In the genomic region with DNA sequence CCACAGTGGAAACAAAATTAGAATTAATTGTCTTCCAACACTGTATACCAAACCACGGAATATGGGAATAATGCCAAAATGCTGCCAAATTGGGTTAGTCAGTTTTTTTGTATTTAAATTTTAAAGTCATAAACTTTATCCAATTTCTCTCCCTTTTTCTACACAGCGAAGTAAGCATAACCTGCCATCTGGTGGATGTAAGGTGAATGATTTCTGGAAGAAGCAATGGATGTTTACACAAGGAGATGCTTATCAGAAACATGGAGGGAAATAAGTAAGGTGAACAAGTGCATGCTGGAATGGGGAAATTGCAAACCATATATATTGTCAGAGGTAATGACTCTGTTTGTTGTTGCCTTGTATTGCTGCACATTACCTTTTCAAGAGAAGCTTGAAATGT, we compare ENCODE assay signal across 10 cellular contexts.
DNase-seq lines count a peak whose midpoint lies in the region; ATAC-seq, FAIRE-seq and TF ChIP-seq lines count a peak whose summit lies in the region.
"Had no signal": no experiment of that assay in that cellular context is flagged by ENCODE, and none has a peak within 500 bp of the region (broad histone marks: within the 10 kb centered on the region; RNA-seq: fewer than 3 reads in every experiment).

No MANE protein-coding gene starts in this region.

- no TSS peak for BruUV-seq in K562 (replicated peaks; lab: Mats Ljungman, UMichigan)

- no peaks in the 10 kb centered on the region for H3K4me1 Mint-ChIP-seq in osteocyte (ENCODE audit: unreplicated experiment)
- H3K4me1 Mint-ChIP-seq in effector memory CD8-positive, alpha-beta T cell (ENCODE audit: low read depth in 2 of 2), result no peaks in the 10 kb centered on the region
- H3K4me1 Mint-ChIP-seq: activated naive CD4-positive, alpha-beta T cell treated with anti-CD3 and anti-CD28 coated beads, Interleukin-2, amount 50 U/mL, for 24 hours had no signal

- no peak overlapping the region for H3K27ac Mint-ChIP-seq in osteocyte (ENCODE audit: unreplicated experiment)
- no peak overlapping the region for H3K27ac Mint-ChIP-seq in effector memory CD8-positive, alpha-beta T cell
- H3K27ac Mint-ChIP-seq: activated naive CD4-positive, alpha-beta T cell treated with anti-CD3 and anti-CD28 coated beads, Interleukin-2, amount 50 U/mL, for 24 hours had no signal

- H3K9ac ChIP-seq in K562 (ENCODE audit: insufficient read depth in 1 of 2, low read depth in 2 of 2, low read length in 2 of 2), result no peak overlapping the region
- H3K9ac ChIP-seq: parathyroid adenoma had no signal

- H3K4me2 ChIP-seq in K562 (ENCODE audit: insufficient read depth, low read length), result no peak overlapping the region

- TF ChIP-seq RAD21 in K562 (CRISPR knock-in tag; conservative IDR thresholded peaks at IDR 0.05 in 1 of 2, IDR thresholded peaks at IDR 0.05 in 1 of 2), result no peak

- POLR2A ChIA-PET in K562 (lab: Yijun Ruan, JAX), result no interaction called here

- H3K27me3 ChIP-seq in K562 (ENCODE audit: control insufficient read depth in 2 of 2, insufficient read depth in 2 of 2, low read length in 2 of 2), result no peaks in the 10 kb centered on the region

- no peaks in the 10 kb centered on the region for H3K36me3 ChIP-seq in K562 (ENCODE audit: control insufficient read depth, insufficient read depth, low read length)

- no peaks in the 10 kb centered on the region for H3K79me2 ChIP-seq in K562 (ENCODE audit: control insufficient read depth, insufficient read depth, low read length)
- H3K79me2 ChIP-seq: parathyroid adenoma had no signal

- DNase-seq in NCI-H510A treated with DMSO at 0.1 percent for 48 hours (lab: John Stamatoyannopoulos, UW) (peak; percentile 9), NCI-H510A (lab: John Stamatoyannopoulos, UW) (no peak), NB4 (ENCODE audit: low read depth) (peak; percentile 34), K562 (ENCODE audit: extremely low read depth in 1 of 4, low spot score in 3 of 4) (peak in 3 of 4 experiments; percentile 1 to 10 (median 9)), osteocyte (ENCODE audit: extremely low spot score, unreplicated experiment) (no peak), GM19238 (ENCODE audit: insufficient read length, low spot score) (no peak)
- no peak for DNase-seq in stimulated activated naive CD4-positive, alpha-beta T cell treated with Interleukin-2 at 50 U/mL for 16 hours (lab: John Stamatoyannopoulos, UW)
- DNase-seq in effector memory CD8-positive, alpha-beta T cell, result no peak

- FAIRE-seq in K562 (lab: Jason Lieb, UNC), result no peak

- no peaks in the 10 kb centered on the region; the same call in 1 of the 2 replicates for H3K9me3 ChIP-seq in K562 (replicated peaks; ENCODE audit: control insufficient read depth, insufficient read depth, low read depth, low read length)

- no peak overlapping the region for H2AFZ ChIP-seq in K562 (ENCODE audit: low read depth, low read length)
- H2AFZ ChIP-seq: parathyroid adenoma had no signal

- intact Hi-C loops in K562 (cut with micrococcal nuclease), result no loop called here

- H3K4me3 ChIP-seq in NB4 (ENCODE audit: low read depth, low read length), result no peak overlapping the region
- H3K4me3 ChIP-seq in K562, result no peak overlapping the region

- CTCF ChIA-PET in K562 (lab: Yijun Ruan, JAX; ENCODE audit: low intra/inter-chr PET ratio), result no interaction called here

- ATAC-seq in K562, result no peak
- no peak for ATAC-seq in effector memory CD8-positive, alpha-beta T cell (replicated peaks)

- no peaks in the 10 kb centered on the region for H3K9me3 Mint-ChIP-seq in osteocyte (ENCODE audit: unreplicated experiment)
- H3K9me3 Mint-ChIP-seq in effector memory CD8-positive, alpha-beta T cell, result peaks cover 2 to 20% of the 10 kb centered on the region in 2 donors
- H3K9me3 Mint-ChIP-seq: activated naive CD4-positive, alpha-beta T cell treated with anti-CD3 and anti-CD28 coated beads, Interleukin-2, amount 50 U/mL, for 24 hours had no signal

- peaks cover 4% of the 10 kb centered on the region for H3K27me3 Mint-ChIP-seq in osteocyte (ENCODE audit: unreplicated experiment)
- H3K27me3 Mint-ChIP-seq in effector memory CD8-positive, alpha-beta T cell, result no peaks in the 10 kb centered on the region
- H3K27me3 Mint-ChIP-seq: activated naive CD4-positive, alpha-beta T cell treated with anti-CD3 and anti-CD28 coated beads, Interleukin-2, amount 50 U/mL, for 24 hours had no signal

- TF ChIP-seq EP300 in K562 (IDR thresholded peaks at IDR 0.05; ENCODE audit: low read length), result no peak

- no peak for TF ChIP-seq POLR2A in NB4 (IDR thresholded peaks at IDR 0.05; ENCODE audit: extremely low read depth, insufficient read length)
- no peak for TF ChIP-seq POLR2A in K562 (conservative IDR thresholded peaks at IDR 0.05)

- no peaks in the 10 kb centered on the region for H3K36me3 Mint-ChIP-seq in osteocyte (ENCODE audit: unreplicated experiment)
- peaks cover 2% of the 10 kb centered on the region for H3K36me3 Mint-ChIP-seq in effector memory CD8-positive, alpha-beta T cell (ENCODE audit: insufficient read depth)
- H3K36me3 Mint-ChIP-seq: activated naive CD4-positive, alpha-beta T cell treated with anti-CD3 and anti-CD28 coated beads, Interleukin-2, amount 50 U/mL, for 24 hours had no signal

- no peaks in the 10 kb centered on the region for H3K9me1 ChIP-seq in K562 (ENCODE audit: control insufficient read depth, insufficient read depth, low read length)

- TF ChIP-seq CTCF in NB4 (IDR thresholded peaks at IDR 0.05; ENCODE audit: low read depth, low read length), result peak; percentile 23
- no peak for TF ChIP-seq CTCF in K562 (IDR thresholded peaks at IDR 0.05 in 2 of 3, conservative IDR thresholded peaks at IDR 0.05 in 1 of 3; ENCODE audit: insufficient read depth in 2 of 3, low read depth in 1 of 3, low read length in 3 of 3)
- peak; percentile 59 for TF ChIP-seq CTCF in osteocyte (IDR thresholded peaks at IDR 0.05)

- H3K4me1 ChIP-seq in K562 (replicated peaks in 1 of 2; ENCODE audit: control insufficient read depth in 2 of 2, insufficient read depth in 2 of 2, low read length in 2 of 2), result no peaks in the 10 kb centered on the region
- H3K4me1 ChIP-seq: parathyroid adenoma had no signal

- H3K27ac ChIP-seq in K562 (ENCODE audit: extremely low read depth, low read depth, low read length), result no peak overlapping the region
- H3K27ac ChIP-seq: parathyroid adenoma had no signal

- in situ Hi-C loops in K562 (cut with MboI), result no loop called here

- no peaks in the 10 kb centered on the region for H4K20me1 ChIP-seq in K562 (replicated peaks; ENCODE audit: control insufficient read depth, insufficient read depth, low read length)

- no peak overlapping the region for H3K4me3 Mint-ChIP-seq in osteocyte (ENCODE audit: unreplicated experiment)
- H3K4me3 Mint-ChIP-seq in effector memory CD8-positive, alpha-beta T cell, result no peak overlapping the region
- H3K4me3 Mint-ChIP-seq: activated naive CD4-positive, alpha-beta T cell treated with anti-CD3 and anti-CD28 coated beads, Interleukin-2, amount 50 U/mL, for 24 hours had no signal

- WGBS in K562 (ENCODE audit: insufficient coverage, low coverage, missing lambda C conversion rate), result 5% methylated on average over 2 of the region's 2 CpGs

TF ChIP-seq in K562, 482 proteins besides CTCF, POLR2A, EP300 and RAD21:
- TF ChIP-seq NFIC (IDR thresholded peaks at IDR 0.05), result no peak
- TF ChIP-seq, protein P1, sequence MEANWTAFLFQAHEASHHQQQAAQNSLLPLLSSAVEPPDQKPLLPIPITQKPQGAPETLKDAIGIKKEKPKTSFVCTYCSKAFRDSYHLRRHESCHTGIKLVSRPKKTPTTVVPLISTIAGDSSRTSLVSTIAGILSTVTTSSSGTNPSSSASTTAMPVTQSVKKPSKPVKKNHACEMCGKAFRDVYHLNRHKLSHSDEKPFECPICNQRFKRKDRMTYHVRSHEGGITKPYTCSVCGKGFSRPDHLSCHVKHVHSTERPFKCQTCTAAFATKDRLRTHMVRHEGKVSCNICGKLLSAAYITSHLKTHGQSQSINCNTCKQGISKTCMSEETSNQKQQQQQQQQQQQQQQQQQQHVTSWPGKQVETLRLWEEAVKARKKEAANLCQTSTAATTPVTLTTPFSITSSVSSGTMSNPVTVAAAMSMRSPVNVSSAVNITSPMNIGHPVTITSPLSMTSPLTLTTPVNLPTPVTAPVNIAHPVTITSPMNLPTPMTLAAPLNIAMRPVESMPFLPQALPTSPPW (CRISPR knock-in tag; IDR thresholded peaks at IDR 0.05), result no peak
- 0 out of 2 replicates have a peak, but pooled peaks have one; percentile 35 for TF ChIP-seq FOXA1 (IDR thresholded peaks at IDR 0.05; ENCODE audit: borderline replicate concordance)
- no peak for TF ChIP-seq ZNF696 (CRISPR knock-in tag; conservative IDR thresholded peaks at IDR 0.05)
- TF ChIP-seq, protein P2, sequence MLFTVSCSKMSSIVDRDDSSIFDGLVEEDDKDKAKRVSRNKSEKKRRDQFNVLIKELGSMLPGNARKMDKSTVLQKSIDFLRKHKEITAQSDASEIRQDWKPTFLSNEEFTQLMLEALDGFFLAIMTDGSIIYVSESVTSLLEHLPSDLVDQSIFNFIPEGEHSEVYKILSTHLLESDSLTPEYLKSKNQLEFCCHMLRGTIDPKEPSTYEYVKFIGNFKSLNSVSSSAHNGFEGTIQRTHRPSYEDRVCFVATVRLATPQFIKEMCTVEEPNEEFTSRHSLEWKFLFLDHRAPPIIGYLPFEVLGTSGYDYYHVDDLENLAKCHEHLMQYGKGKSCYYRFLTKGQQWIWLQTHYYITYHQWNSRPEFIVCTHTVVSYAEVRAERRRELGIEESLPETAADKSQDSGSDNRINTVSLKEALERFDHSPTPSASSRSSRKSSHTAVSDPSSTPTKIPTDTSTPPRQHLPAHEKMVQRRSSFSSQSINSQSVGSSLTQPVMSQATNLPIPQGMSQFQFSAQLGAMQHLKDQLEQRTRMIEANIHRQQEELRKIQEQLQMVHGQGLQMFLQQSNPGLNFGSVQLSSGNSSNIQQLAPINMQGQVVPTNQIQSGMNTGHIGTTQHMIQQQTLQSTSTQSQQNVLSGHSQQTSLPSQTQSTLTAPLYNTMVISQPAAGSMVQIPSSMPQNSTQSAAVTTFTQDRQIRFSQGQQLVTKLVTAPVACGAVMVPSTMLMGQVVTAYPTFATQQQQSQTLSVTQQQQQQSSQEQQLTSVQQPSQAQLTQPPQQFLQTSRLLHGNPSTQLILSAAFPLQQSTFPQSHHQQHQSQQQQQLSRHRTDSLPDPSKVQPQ (CRISPR knock-in tag; IDR thresholded peaks at IDR 0.05; ENCODE audit: borderline replicate concordance), result no peak
- no peak for TF ChIP-seq FOS (IDR thresholded peaks at IDR 0.05; ENCODE audit: extremely low read depth, insufficient read length)
- TF ChIP-seq NR1H2 (CRISPR knock-in tag; IDR thresholded peaks at IDR 0.05), result no peak
- peak; percentile 95 to 97 for TF ChIP-seq FOXA3 (CRISPR knock-in tag; conservative IDR thresholded peaks at IDR 0.05 in 1 of 2, IDR thresholded peaks at IDR 0.05 in 1 of 2)

Comparison
In these comparisons a context has a peak if more than half of its experiments do, and no peak if none do; other contexts are left out.
1. DNase-seq: peak in NCI-H510A treated with DMSO at 0.1 percent for 48 hours (single experiment), NB4 (single experiment) and K562 (3 of 4); none in NCI-H510A (single experiment), osteocyte (single experiment), stimulated activated naive CD4-positive, alpha-beta T cell treated with Interleukin-2 at 50 U/mL for 16 hours (single experiment), GM19238 (single experiment) and effector memory CD8-positive, alpha-beta T cell (0 of 3).
2. CTCF ChIP-seq: peak in NB4 (single experiment) and osteocyte (single experiment); none in K562 (0 of 3).